21 cellular contexts compared by ENCODE assay signal in genomic region chr9:15354713-15355112, GRCh38. TPM values are rescaled to one million over a fixed set of nuclear protein-coding genes. Genes with fewer than 3 reads are reported as not detected.
DNase-seq lines count a peak whose midpoint lies in the region; ATAC-seq, FAIRE-seq and TF ChIP-seq lines count a peak whose summit lies in the region.
"Had no signal": no experiment of that assay in that cellular context is flagged by ENCODE, and none has a peak within 500 bp of the region (broad histone marks: within the 10 kb centered on the region; RNA-seq: fewer than 3 reads in every experiment).

No MANE protein-coding gene starts in this region.

- H2BK5ac ChIP-seq in H1 (ENCODE audit: low read depth, low read length): no peak overlapping the region

- H2BK15ac ChIP-seq in H1 (ENCODE audit: low read length): no peak overlapping the region

- intact Hi-C loops in left cardiac atrium (cut with DNase I): no loop called here

- no peaks in the 10 kb centered on the region for H3K9me3 ChIP-seq in CD4-positive, CD25-positive, alpha-beta regulatory T cell (ENCODE audit: control insufficient read depth in 2 of 2, low read length in 2 of 2)
- H3K9me3 ChIP-seq in H1 (ENCODE audit: insufficient read depth in 2 of 2, low read depth in 1 of 2, low read length in 1 of 2): no peaks in the 10 kb centered on the region; a peak in 1 of 4 replicates
- H3K9me3 ChIP-seq: heart left ventricle, psoas muscle, thyroid gland had no signal

- no peak overlapping the region for H3K4me3 ChIP-seq in CD4-positive, CD25-positive, alpha-beta regulatory T cell (ENCODE audit: low read depth, low read length)
- no peak overlapping the region; a peak in 1 of 8 replicates for H3K4me3 ChIP-seq in H1 (ENCODE audit: extremely low read depth in 1 of 4, insufficient read depth in 2 of 4, low read depth in 3 of 4, low read length in 4 of 4)
- H3K4me3 ChIP-seq: heart left ventricle, psoas muscle, thyroid gland had no signal

- H2BK20ac ChIP-seq in H1 (ENCODE audit: low read length): no peak overlapping the region

- CTCF ChIA-PET in H1 (lab: Charles Lee; ENCODE audit: partially characterized antibody) (interaction anchor here (0.6 to 2.4 kb wide), 7 partner anchors 8 to 150 kb away, joined by 3 to 11 read pairs (median 4); no protein-coding TSS in a partner anchor), HEK293T (lab: Yijun Ruan, JAX) (no interaction called here)

- WGBS in H1 (ENCODE audit: extremely low coverage in 1 of 2, insufficient coverage in 1 of 2, insufficient read length in 1 of 2, insufficient replicate concordance in 2 of 2, low coverage in 1 of 2, low lambda C conversion rate in 2 of 2, missing lambda C conversion rate in 1 of 2), 2 experiments: 76% methylated on average over 3 of the region's 3 CpGs; no CpG with 5 or more reads in 1 of the 2 experiments

- peak overlapping the region in 2 of 3 donors; percentile 42 to 79 for H3K27ac Mint-ChIP-seq in CD4-positive, CD25-positive, alpha-beta regulatory T cell
- H3K27ac Mint-ChIP-seq in T-helper 1 cell treated with Interleukin-12 subunit alpha and Interleukin-12 subunit beta and Interleukin-4 antibody, amounts not matched to agents 30 μg/mL and 1 μg/mL, for 36 hours: peak overlapping the region; percentile 26
- H3K27ac Mint-ChIP-seq: B cell; stimulated activated effector memory CD8-positive, alpha-beta T cell treated with anti-CD3 and anti-CD28 coated beads, Interleukin-12 subunit alpha, Interleukin-12 subunit beta, amount 100 ng/mL, for 72 hours had no signal

- no peak overlapping the region for H3K18ac ChIP-seq in H1 (ENCODE audit: extremely low read depth, low read length)

- H2BK120ac ChIP-seq in H1 (replicated peaks; ENCODE audit: low read depth, low read length): no peak overlapping the region

- no peak overlapping the region for H3K9ac ChIP-seq in H1 (replicated peaks in 1 of 4; ENCODE audit: extremely low read depth in 1 of 4, low read depth in 3 of 4, low read length in 3 of 4)

- no peak for TF ChIP-seq CTCF in H1 (IDR thresholded peaks at IDR 0.05; ENCODE audit: control extremely low read depth in 1 of 3, insufficient read depth in 1 of 3, low read depth in 1 of 3, low read length in 3 of 3)

- peaks cover 4 to 18% (median 15%) of the 10 kb centered on the region in 4 donors for H3K4me1 Mint-ChIP-seq in CD4-positive, CD25-positive, alpha-beta regulatory T cell
- peaks cover 18% of the 10 kb centered on the region for H3K4me1 Mint-ChIP-seq in T-helper 1 cell treated with Interleukin-12 subunit alpha and Interleukin-12 subunit beta and Interleukin-4 antibody, amounts not matched to agents 30 μg/mL and 1 μg/mL, for 36 hours (ENCODE audit: low read depth)
- H3K4me1 Mint-ChIP-seq: stimulated activated effector memory CD8-positive, alpha-beta T cell treated with anti-CD3 and anti-CD28 coated beads, Interleukin-12 subunit alpha, Interleukin-12 subunit beta, amount 100 ng/mL, for 72 hours had no signal

- H3K14ac ChIP-seq in H1 (ENCODE audit: insufficient read length): no peak overlapping the region

- no peak overlapping the region for H3K27ac ChIP-seq in CD4-positive, CD25-positive, alpha-beta regulatory T cell (ENCODE audit: insufficient read depth, low read length, poor library complexity, severe bottlenecking)
- H3K27ac ChIP-seq in H1 (ENCODE audit: low read depth, low read length): no peak overlapping the region
- H3K27ac ChIP-seq: heart left ventricle, psoas muscle, thyroid gland had no signal

- TF ChIP-seq RAD21 in H1 (IDR thresholded peaks at IDR 0.05 in 1 of 2, conservative IDR thresholded peaks at IDR 0.05 in 1 of 2; ENCODE audit: low read depth in 2 of 2, low read length in 2 of 2): peak in 1 of 2 experiments; percentile 29; a peak in 2 of 4 replicates

- no peak overlapping the region for H3K56ac ChIP-seq in H1 (replicated peaks; ENCODE audit: insufficient read length, low read depth, low read length)

- no peak overlapping the region for H2AK5ac ChIP-seq in H1 (ENCODE audit: low read depth, low read length)

- no peak overlapping the region for H2BK12ac ChIP-seq in H1 (ENCODE audit: low read depth, low read length)

- H4K5ac ChIP-seq in H1 (ENCODE audit: insufficient read length, low read depth, low read length): no peak overlapping the region

- H3K4me3 Mint-ChIP-seq in CD4-positive, CD25-positive, alpha-beta regulatory T cell: peak overlapping the region in 1 of 4 donors; percentile 65
- no peak overlapping the region for H3K4me3 Mint-ChIP-seq in T-helper 1 cell treated with Interleukin-12 subunit alpha and Interleukin-12 subunit beta and Interleukin-4 antibody, amounts not matched to agents 30 μg/mL and 1 μg/mL, for 36 hours
- H3K4me3 Mint-ChIP-seq: B cell; stimulated activated effector memory CD8-positive, alpha-beta T cell treated with anti-CD3 and anti-CD28 coated beads, Interleukin-12 subunit alpha, Interleukin-12 subunit beta, amount 100 ng/mL, for 72 hours had no signal

- no peaks in the 10 kb centered on the region for H3K36me3 ChIP-seq in CD4-positive, CD25-positive, alpha-beta regulatory T cell (ENCODE audit: control insufficient read depth, insufficient read depth, low read length)
- H3K36me3 ChIP-seq in H1 (ENCODE audit: control insufficient read depth in 2 of 4, insufficient read depth in 4 of 4, low read length in 3 of 4): no peaks in the 10 kb centered on the region; a peak in 2 of 8 replicates
- H3K36me3 ChIP-seq: heart left ventricle, thyroid gland had no signal

- no peak for ATAC-seq in CD4-positive, CD25-positive, alpha-beta regulatory T cell (ENCODE audit: low read depth in 2 of 2)
- ATAC-seq in GM18517 (IDR thresholded peaks at IDR 0.05; ENCODE audit: unreplicated experiment) (no peak), left cardiac atrium (no peak), HG02884 (IDR thresholded peaks at IDR 0.05; ENCODE audit: unreplicated experiment) (no peak)
- ATAC-seq: psoas muscle; stimulated activated effector memory CD8-positive, alpha-beta T cell treated with anti-CD3 and anti-CD28 coated beads, Interleukin-12 subunit alpha, Interleukin-12 subunit beta, amount 100 ng/mL, for 72 hours had no signal

- POLR2A ChIA-PET in H1 (lab: Charles Lee; ENCODE audit: partially characterized antibody): interaction anchor here (0.8 to 1.7 kb wide), 5 partner anchors 9 to 61 kb away, joined by 3 to 8 read pairs (median 3); partner anchors contain the start of gene TTC39B
- POLR2A ChIA-PET in HEK293T (lab: Yijun Ruan, JAX): no interaction called here

- no peak overlapping the region for H4K8ac ChIP-seq in H1 (ENCODE audit: extremely low read depth, insufficient read depth, low read length)

- no peak overlapping the region for H3K4ac ChIP-seq in H1 (replicated peaks; ENCODE audit: insufficient read length, low read depth, low read length)

- peaks cover 0 to 3% (median 0%) of the 10 kb centered on the region in 7 donors for H3K9me3 Mint-ChIP-seq in CD4-positive, CD25-positive, alpha-beta regulatory T cell
- no peaks in the 10 kb centered on the region for H3K9me3 Mint-ChIP-seq in T-helper 1 cell treated with Interleukin-12 subunit alpha and Interleukin-12 subunit beta and Interleukin-4 antibody, amounts not matched to agents 30 μg/mL and 1 μg/mL, for 36 hours
- H3K9me3 Mint-ChIP-seq: activated naive CD4-positive, alpha-beta T cell treated with anti-CD3 and anti-CD28 coated beads, Interleukin-2, amount 50 U/mL, for 72 hours; stimulated activated effector memory CD8-positive, alpha-beta T cell treated with anti-CD3 and anti-CD28 coated beads, Interleukin-12 subunit alpha, Interleukin-12 subunit beta, amount 100 ng/mL, for 72 hours had no signal

- H3K79me1 ChIP-seq in H1 (ENCODE audit: low read depth, low read length): no peaks in the 10 kb centered on the region

- H3K79me2 ChIP-seq in H1 (ENCODE audit: control insufficient read depth in 1 of 2, insufficient read depth in 2 of 2, low read length in 2 of 2): no peaks in the 10 kb centered on the region

- peak; percentile 69 for FAIRE-seq in H1 (lab: Jason Lieb, UNC)
- FAIRE-seq: bronchial epithelial cell had no signal

- no peak overlapping the region for H3K23ac ChIP-seq in H1 (ENCODE audit: insufficient read length)

- no peaks in the 10 kb centered on the region for H3K36me3 Mint-ChIP-seq in CD4-positive, CD25-positive, alpha-beta regulatory T cell
- no peaks in the 10 kb centered on the region for H3K36me3 Mint-ChIP-seq in T-helper 1 cell treated with Interleukin-12 subunit alpha and Interleukin-12 subunit beta and Interleukin-4 antibody, amounts not matched to agents 30 μg/mL and 1 μg/mL, for 36 hours (ENCODE audit: low read depth)
- H3K36me3 Mint-ChIP-seq: activated naive CD4-positive, alpha-beta T cell treated with anti-CD3 and anti-CD28 coated beads, Interleukin-2, amount 50 U/mL, for 72 hours; stimulated activated effector memory CD8-positive, alpha-beta T cell treated with anti-CD3 and anti-CD28 coated beads, Interleukin-12 subunit alpha, Interleukin-12 subunit beta, amount 100 ng/mL, for 72 hours had no signal

- H4K20me1 ChIP-seq in H1 (replicated peaks in 1 of 2; ENCODE audit: control insufficient read depth in 1 of 2, insufficient read depth in 2 of 2, low read length in 2 of 2): no peaks in the 10 kb centered on the region

- TF ChIP-seq EP300 in H1 (IDR thresholded peaks at IDR 0.05; ENCODE audit: borderline replicate concordance in 1 of 2, low read depth in 2 of 2, low read length in 2 of 2): no peak

- H2AFZ ChIP-seq in H1 (ENCODE audit: low read length): no peak overlapping the region

- DNase-seq in CD4-positive, CD25-positive, alpha-beta regulatory T cell: peak in 2 of 3 donors; percentile 22 to 39
- DNase-seq in ELF-1 (ENCODE audit: low read depth, low spot score) (peak; percentile 55), H1 (ENCODE audit: low read depth in 1 of 2, low spot score in 2 of 2) (no peak), left cardiac atrium (no peak), HEK293T (ENCODE audit: extremely low spot score) (no peak)
- DNase-seq: activated CD4-positive, CD25-positive, alpha-beta regulatory T cell treated with anti-CD3 and anti-CD28 coated beads, Interleukin-2, amount 50 U/mL, for 72 hours; DMS 273 treated with DMSO at 0.1 percent for 48 hours; effector CD8-positive, alpha-beta T cell; heart left ventricle; islet precursor cell; NCI-H1436 treated with DMSO at 0.1 percent for 48 hours; NCI-H345; psoas muscle; thyroid gland had no signal

- H3K27me3 ChIP-seq in CD4-positive, CD25-positive, alpha-beta regulatory T cell (ENCODE audit: control insufficient read depth, insufficient read depth, low read length): no peaks in the 10 kb centered on the region
- no peaks in the 10 kb centered on the region for H3K27me3 ChIP-seq in H1 (replicated peaks in 1 of 4; ENCODE audit: control insufficient read depth in 3 of 4, extremely low read depth in 1 of 4, insufficient read depth in 3 of 4, low read length in 3 of 4)
- H3K27me3 ChIP-seq: heart left ventricle, thyroid gland had no signal

- no peaks in the 10 kb centered on the region for H3K4me1 ChIP-seq in CD4-positive, CD25-positive, alpha-beta regulatory T cell (ENCODE audit: control insufficient read depth, insufficient read depth, low read length, poor library complexity, severe bottlenecking)
- H3K4me1 ChIP-seq in H1 (replicated peaks in 1 of 4; ENCODE audit: control insufficient read depth in 3 of 4, insufficient read depth in 4 of 4, low read length in 3 of 4): peaks cover 0 to 6% (median 4%) of the 10 kb centered on the region in 4 experiments; a peak in 4 of 7 replicates
- H3K4me1 ChIP-seq: heart left ventricle, psoas muscle, thyroid gland had no signal

- peak overlapping the region in 1 of 2 experiments; percentile 21; a peak in 1 of 4 replicates for H3K4me2 ChIP-seq in H1 (ENCODE audit: insufficient read depth in 1 of 2, low read depth in 2 of 2, low read length in 2 of 2)

- peaks cover 4% of the 10 kb centered on the region for H3K27me3 Mint-ChIP-seq in CD4-positive, CD25-positive, alpha-beta regulatory T cell
- H3K27me3 Mint-ChIP-seq in T-helper 1 cell treated with Interleukin-12 subunit alpha and Interleukin-12 subunit beta and Interleukin-4 antibody, amounts not matched to agents 30 μg/mL and 1 μg/mL, for 36 hours (ENCODE audit: low read depth): no peaks in the 10 kb centered on the region
- H3K27me3 Mint-ChIP-seq: B cell had no signal

- TF ChIP-seq POLR2A in H1 (IDR thresholded peaks at IDR 0.05; ENCODE audit: control extremely low read depth in 1 of 2, low read depth in 2 of 2, low read length in 2 of 2): no peak

- no peak overlapping the region for H4K91ac ChIP-seq in H1 (replicated peaks; ENCODE audit: insufficient read length, low read length)

- no peaks in the 10 kb centered on the region for H3K23me2 ChIP-seq in H1 (ENCODE audit: low read depth, low read length)

RNA-seq across cellular contexts. Expression of gene TTC39B, which starts 47.7 kb away (rescaled TPM):
- total RNA-seq in CD4-positive, CD25-positive, alpha-beta regulatory T cell: 42.7 TPM
- 10 to 100 TPM in 1 of 4 donors, 1 to 10 TPM in 3; 4.0 to 10.4 (median 8.6) TPM for polyA plus RNA-seq in CD4-positive, CD25-positive, alpha-beta regulatory T cell
- 9.5 and 10.9 TPM in 2 replicates for total RNA-seq in H1 (2021; fragmentation: NEBNext Ultra II Directional; extraction: Animal tissue kit (Norgen Biotek cat#: 25700))
- polyA plus RNA-seq in H1 (2011; rRNA removed): 1.3 and 1.6 TPM in 2 replicates
- 2.1 TPM for polyA plus RNA-seq in H1 (2011; cell fraction: cytosol; rRNA removed)
- 3.8 TPM for polyA plus RNA-seq in H1 (2011; cell fraction: nucleus; rRNA removed)
- 4.6 to 7.9 TPM (median 5.3 TPM) in 4 replicates for polyA plus RNA-seq in H1 (2012, experiment 1 of 2)
- polyA plus RNA-seq in H1 (2012, experiment 2 of 2): 0.39 TPM
- 4.8 TPM for polyA plus RNA-seq in H1 (2013, experiment 1 of 2)
- polyA plus RNA-seq in H1 (2013, experiment 2 of 2): 5.7 TPM
- polyA minus RNA-seq in H1 (2011; rRNA and poly(A)+ RNA removed): 17.7 and 22.7 TPM in 2 replicates
- polyA minus RNA-seq in H1 (2011; cell fraction: cytosol; rRNA and poly(A)+ RNA removed): 11.2 TPM
- polyA minus RNA-seq in H1 (2011; cell fraction: nucleus; rRNA and poly(A)+ RNA removed): 17.5 TPM
- 1 to 10 TPM; 2.9 to 4.8 TPM for total RNA-seq in left cardiac atrium

Comparison
In these comparisons a context has a peak if more than half of its experiments do, and no peak if none do; other contexts are left out.
1. DNase-seq: peak in CD4-positive, CD25-positive, alpha-beta regulatory T cell (2 of 3) and ELF-1 (single experiment); none in H1 (0 of 2), left cardiac atrium (single experiment) and HEK293T (single experiment).